8 cellular contexts compared by ENCODE assay signal in genomic region chr10:132942101-132942739, GRCh38. TPM values are rescaled to one million over a fixed set of nuclear protein-coding genes. Genes with fewer than 3 reads are reported as not detected.
A peak's percentile ranks its signal among the peaks of the same experiment; 100 is the strongest.
DNase-seq lines count a peak whose midpoint lies in the region; TF ChIP-seq lines count a peak whose summit lies in the region.

Gene CFAP46, minus strand, starts transcription at chr10:132942570. Its CDS starts 86 bp downstream, at chr10:132942484.

- H4K91ac ChIP-seq in mesenchymal stem cell (ENCODE audit: low read length) = no peak within 1 kb of the TSS

- H3K27me3 ChIP-seq in OCI-LY3 (ENCODE audit: low read depth, low read length) (no peaks in the 10 kb centered on the region), mesenchymal stem cell (ENCODE audit: control insufficient read depth in 1 of 2, insufficient read depth in 1 of 2, low read length in 2 of 2) (peaks cover 21 to 75% of the 10 kb centered on the region in 2 experiments), thymus (ENCODE audit: control insufficient read depth, insufficient read depth) (peaks cover 30% of the 10 kb centered on the region)

- peak within 1 kb of the TSS; percentile 66 for H4K8ac ChIP-seq in mesenchymal stem cell (ENCODE audit: low read length)

- H3K23ac ChIP-seq in mesenchymal stem cell (ENCODE audit: low read length in 2 of 2) = no peak within 1 kb of the TSS

- H3K36me3 ChIP-seq in OCI-LY3 (replicated peaks; ENCODE audit: low read depth, low read length) = no peaks in the 10 kb centered on the region
- H3K36me3 ChIP-seq in mesenchymal stem cell (ENCODE audit: control insufficient read depth in 1 of 2, insufficient read depth in 2 of 2, low read depth in 1 of 2, low read length in 2 of 2) = peaks cover 0 to 13% of the 10 kb centered on the region in 2 experiments
- H3K36me3 ChIP-seq in thymus (ENCODE audit: control insufficient read depth, insufficient read depth) = no peaks in the 10 kb centered on the region

- H3K27ac ChIP-seq in OCI-LY3 (ENCODE audit: low read length) = no peak within 1 kb of the TSS
- H3K27ac ChIP-seq in mesenchymal stem cell (ENCODE audit: low read length, poor library complexity, severe bottlenecking) = no peak within 1 kb of the TSS
- H3K27ac ChIP-seq in thymus (ENCODE audit: low read depth) = no peak within 1 kb of the TSS

- H3K4me1 ChIP-seq in OCI-LY3 (ENCODE audit: low read length) (peaks cover 31% of the 10 kb centered on the region), mesenchymal stem cell (ENCODE audit: control insufficient read depth, insufficient read depth, low read depth, low read length) (peaks cover 14% of the 10 kb centered on the region), thymus (ENCODE audit: control insufficient read depth, insufficient read depth, low read length) (no peaks in the 10 kb centered on the region)

- H3K79me1 ChIP-seq in mesenchymal stem cell (replicated peaks; ENCODE audit: low read length, poor library complexity, severe bottlenecking) = no peaks in the 10 kb centered on the region

- H4K20me1 ChIP-seq in OCI-LY3 (ENCODE audit: insufficient read depth, low read length) = no peaks in the 10 kb centered on the region

- H3K4me3 Mint-ChIP-seq in endothelial cell (ENCODE audit: unreplicated experiment) = peak within 1 kb of the TSS; percentile 91

- H3K79me2 ChIP-seq in OCI-LY3 (ENCODE audit: low read length) = no peaks in the 10 kb centered on the region

- H3K4me2 ChIP-seq in OCI-LY3 (ENCODE audit: low read length) = peak within 1 kb of the TSS; percentile 83; the same call in 1 of the 2 replicates
- peak within 1 kb of the TSS; percentile 60 for H3K4me2 ChIP-seq in mesenchymal stem cell (ENCODE audit: low read length, poor library complexity, severe bottlenecking)

- no peaks in the 10 kb centered on the region for H3K9me3 ChIP-seq in OCI-LY3 (ENCODE audit: insufficient read depth, low read length)
- H3K9me3 ChIP-seq in mesenchymal stem cell (ENCODE audit: control insufficient read depth, low read length) = no peaks in the 10 kb centered on the region
- no peaks in the 10 kb centered on the region for H3K9me3 ChIP-seq in thymus (ENCODE audit: control insufficient read depth)

- H3K14ac ChIP-seq in mesenchymal stem cell (ENCODE audit: low read length in 2 of 2) = no peak within 1 kb of the TSS

- peaks cover 3% of the 10 kb centered on the region for H3K36me3 Mint-ChIP-seq in endothelial cell (ENCODE audit: low read depth, unreplicated experiment)

- H2AK5ac ChIP-seq in mesenchymal stem cell (ENCODE audit: low read length, severe bottlenecking) = no peak within 1 kb of the TSS

- peaks cover 3% of the 10 kb centered on the region for H3K4me1 Mint-ChIP-seq in endothelial cell (ENCODE audit: unreplicated experiment)

- H3K4ac ChIP-seq in mesenchymal stem cell (ENCODE audit: low read depth in 1 of 2, low read length in 2 of 2) = peak within 1 kb of the TSS in 1 of 2 experiments; percentile 2

- no peak within 1 kb of the TSS for H2BK12ac ChIP-seq in mesenchymal stem cell (ENCODE audit: low read length in 2 of 2)

- peak within 1 kb of the TSS; percentile 78 for H2BK120ac ChIP-seq in mesenchymal stem cell (ENCODE audit: low read depth, low read length)

- H3K18ac ChIP-seq in mesenchymal stem cell (ENCODE audit: low read depth in 1 of 2, low read length in 2 of 2) = peak within 1 kb of the TSS in 1 of 2 experiments; percentile 65

- H2AFZ ChIP-seq in OCI-LY3 (ENCODE audit: low read depth, low read length) (no peak within 1 kb of the TSS), mesenchymal stem cell (ENCODE audit: low read depth, low read length) (peak within 1 kb of the TSS; percentile 91)

- H3K27me3 Mint-ChIP-seq in endothelial cell (ENCODE audit: unreplicated experiment) = peaks cover 10% of the 10 kb centered on the region

- H2BK15ac ChIP-seq in mesenchymal stem cell (ENCODE audit: low read depth, poor library complexity, severe bottlenecking) = peak within 1 kb of the TSS; percentile 85

- WGBS in mesenchymal stem cell = 17% methylated on average over 24 of the region's 68 CpGs
- 5% methylated on average over 68 of the region's 68 CpGs for WGBS in thymus

- H3K9me3 Mint-ChIP-seq in endothelial cell (ENCODE audit: unreplicated experiment) = no peaks in the 10 kb centered on the region

- TF ChIP-seq CTCF in GM12864 (IDR thresholded peaks at IDR 0.05; ENCODE audit: low read depth, low read length, missing control alignments) (no peak), OCI-LY3 (IDR thresholded peaks at IDR 0.05; ENCODE audit: low read depth, low read length) (no peak), endothelial cell (IDR thresholded peaks at IDR 0.05; ENCODE audit: unreplicated experiment) (no peak)

- H3K9ac ChIP-seq in OCI-LY3 (ENCODE audit: low read length) (no peak within 1 kb of the TSS), mesenchymal stem cell (ENCODE audit: low read length) (peak within 1 kb of the TSS; percentile 15)

- H3K27ac Mint-ChIP-seq in endothelial cell (ENCODE audit: unreplicated experiment) = peak within 1 kb of the TSS; percentile 44

- DNase-seq in GM12864 (ENCODE audit: low read depth) = no peak
- DNase-seq in endothelial cell (ENCODE audit: low spot score) = peak; percentile 80
- peak; percentile 68 for DNase-seq in mesenchymal stem cell
- DNase-seq in effector CD8-positive, alpha-beta T cell (lab: John Stamatoyannopoulos, UW) = no peak
- DNase-seq in activated CD8-positive, alpha-beta memory T cell treated with anti-CD3 and anti-CD28 coated beads for 24 hours = no peak
- no peak for DNase-seq in NCI-H1417 treated with DMSO at 0.1 percent for 48 hours (lab: John Stamatoyannopoulos, UW)

- peak within 1 kb of the TSS; percentile 24 for H3K4me3 ChIP-seq in GM12864 (ENCODE audit: low read depth, low read length)
- H3K4me3 ChIP-seq in OCI-LY3 (ENCODE audit: low read length) = no peak within 1 kb of the TSS
- peak within 1 kb of the TSS; percentile 60 to 71 for H3K4me3 ChIP-seq in mesenchymal stem cell (ENCODE audit: insufficient read depth in 1 of 2, low read depth in 1 of 2, low read length in 2 of 2)
- peak within 1 kb of the TSS; percentile 0 for H3K4me3 ChIP-seq in thymus (ENCODE audit: low read length)

- no peak within 1 kb of the TSS for H2BK5ac ChIP-seq in mesenchymal stem cell (ENCODE audit: low read depth, low read length, poor library complexity, severe bottlenecking)

RNA-seq across cellular contexts. Expression of gene CFAP46, which starts in this region (rescaled TPM):
- total RNA-seq in endothelial cell (ENCODE audit: unreplicated experiment) = 0.95 TPM
- polyA plus RNA-seq in mesenchymal stem cell (2013, experiment 1 of 2) = 1.2 TPM
- 1.6 TPM for polyA plus RNA-seq in mesenchymal stem cell (2013, experiment 2 of 2)
- polyA plus RNA-seq in thymus = 0.34 TPM

Comparison
In these comparisons a context has a peak if more than half of its experiments do, and no peak if none do; other contexts are left out.
1. Peak in DNase-seq in endothelial cell; RNA of the gene not detected or under 1 TPM.